8 cellular contexts compared by ENCODE assay signal in the genomic region with DNA sequence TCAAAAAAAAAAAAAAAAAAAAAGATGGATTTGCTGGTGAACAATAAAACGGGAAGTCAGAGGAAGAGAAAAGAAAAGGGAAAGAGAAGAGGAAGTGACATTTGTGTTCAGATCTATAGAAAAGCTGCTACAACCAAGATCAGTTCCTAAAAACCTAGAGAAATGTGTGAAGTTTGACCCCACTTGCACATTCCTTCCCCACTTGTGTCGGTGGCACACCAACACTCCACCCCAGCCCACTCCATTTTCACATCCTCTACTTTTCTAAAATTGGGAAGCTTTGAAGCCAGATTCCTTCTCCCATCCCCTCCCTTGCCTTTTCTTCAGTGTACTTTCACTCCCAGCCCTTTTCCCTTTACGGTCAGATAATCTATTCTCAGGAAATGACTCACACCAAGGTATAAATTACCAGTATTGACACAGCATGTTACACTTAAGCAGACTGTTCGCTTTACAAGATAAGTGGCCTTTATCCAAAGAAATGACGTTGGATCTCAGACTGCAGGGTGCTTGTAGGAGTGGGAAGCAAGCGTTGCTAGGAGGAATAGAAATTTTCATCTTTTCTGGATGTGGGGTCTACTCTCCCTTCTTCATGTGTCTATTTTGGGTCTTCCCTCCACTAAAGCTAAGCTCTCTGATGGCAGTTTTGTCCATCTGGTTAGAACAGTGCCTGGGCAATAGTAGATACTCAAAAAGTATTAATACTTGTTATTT.
A peak's percentile ranks its signal among the peaks of the same experiment; 100 is the strongest.
DNase-seq lines count a peak whose midpoint lies in the region; ATAC-seq and TF ChIP-seq lines count a peak whose summit lies in the region.

No MANE protein-coding gene starts in this region.

- peaks cover 18% of the 10 kb centered on the region for H3K4me1 ChIP-seq in mucosa of descending colon (ENCODE audit: low read depth)

- peak; percentile 45 for DNase-seq in GM04504 (ENCODE audit: low read depth)
- peak; percentile 82 for DNase-seq in NCI-H345 (lab: John Stamatoyannopoulos, UW)
- DNase-seq in cardiac fibroblast (ENCODE audit: low read depth in 2 of 2), result peak; percentile 93 to 94
- DNase-seq in mucosa of descending colon, result peak in 1 of 3 donors; percentile 47
- no peak for DNase-seq in activated CD4-positive, CD25-positive, alpha-beta regulatory T cell (lab: John Stamatoyannopoulos, UW)
- no peak for DNase-seq in central memory CD4-positive, alpha-beta T cell
- DNase-seq in MG63, result no peak

- H3K36me3 ChIP-seq in mucosa of descending colon (ENCODE audit: low read depth) (no peaks in the 10 kb centered on the region), MG63 (no peaks in the 10 kb centered on the region)

- intact Hi-C loops in mucosa of descending colon (cut with DNase I, micrococcal nuclease), result no loop called here

- no peak for TF ChIP-seq CTCF in cardiac fibroblast (IDR thresholded peaks at IDR 0.05; ENCODE audit: low read depth, low read length)
- no peak for TF ChIP-seq CTCF in mucosa of descending colon (IDR thresholded peaks at IDR 0.05)

- no peaks in the 10 kb centered on the region for H3K9me3 ChIP-seq in mucosa of descending colon
- H3K9me3 ChIP-seq in MG63, result no peaks in the 10 kb centered on the region

- H3K4me3 ChIP-seq in cardiac fibroblast (replicated peaks in 1 of 2; ENCODE audit: low read depth in 2 of 2, low read length in 2 of 2) (no peak overlapping the region), mucosa of descending colon (no peak overlapping the region), MG63 (no peak overlapping the region)

- no peaks in the 10 kb centered on the region for H3K27me3 ChIP-seq in MG63

- ATAC-seq in mucosa of descending colon (peak; percentile 85), HG03354 (IDR thresholded peaks at IDR 0.05; ENCODE audit: poor library complexity, severe bottlenecking, unreplicated experiment) (no peak)

Comparison
In these comparisons a context has a peak if more than half of its experiments do, and no peak if none do; other contexts are left out.
1. DNase-seq: peak in GM04504 (single experiment), NCI-H345 (single experiment) and cardiac fibroblast (2 of 2); none in activated CD4-positive, CD25-positive, alpha-beta regulatory T cell (0 of 4), central memory CD4-positive, alpha-beta T cell (single experiment) and MG63 (single experiment).